Comparison of ENCODE assay signal across 9 cellular contexts in the genomic region with DNA sequence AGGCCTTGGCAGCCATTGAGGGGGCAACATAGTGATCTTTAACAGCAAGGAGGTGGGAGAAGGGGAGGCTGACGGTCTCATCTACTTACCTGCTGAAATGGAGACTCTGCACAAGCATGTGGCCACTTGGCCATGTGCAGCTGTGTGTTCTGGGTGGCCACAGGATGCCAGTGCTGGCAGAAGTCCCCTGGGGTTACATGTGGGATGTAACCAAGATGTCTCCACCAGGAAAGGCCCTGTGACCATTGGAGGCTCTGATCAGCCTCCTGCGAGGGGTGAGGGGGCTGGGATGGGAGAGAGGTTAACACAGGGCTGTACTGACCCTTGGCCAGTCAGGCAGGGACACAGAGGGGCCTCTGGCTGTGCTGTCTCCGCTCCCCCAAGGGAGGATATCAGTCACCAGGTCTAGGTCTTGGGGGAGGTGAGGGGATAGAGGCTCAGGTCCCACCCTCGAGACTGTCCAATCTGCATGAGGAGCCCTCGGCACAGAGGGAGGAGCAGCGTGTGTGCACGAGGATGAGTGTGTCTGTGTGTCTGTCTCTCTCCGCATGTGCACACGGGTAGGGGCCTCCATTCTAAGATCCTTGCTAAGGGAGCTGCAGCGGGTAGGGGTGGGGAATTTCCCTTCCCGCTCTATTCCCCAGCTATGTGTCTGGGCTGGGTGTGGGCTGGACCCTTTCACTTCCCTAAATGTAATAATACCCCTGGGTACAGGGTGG. TPM values are rescaled to one million over a fixed set of nuclear protein-coding genes. Genes with fewer than 3 reads are reported as not detected.
DNase-seq lines count a peak whose midpoint lies in the region; ATAC-seq, FAIRE-seq and TF ChIP-seq lines count a peak whose summit lies in the region.
"Had no signal": no experiment of that assay in that cellular context is flagged by ENCODE, and none has a peak within 500 bp of the region (broad histone marks: within the 10 kb centered on the region; RNA-seq: fewer than 3 reads in every experiment).

No MANE protein-coding gene starts in this region.

- peak; percentile 82 for ATAC-seq in GM18873 (IDR thresholded peaks at IDR 0.05; ENCODE audit: low FRiP score, unreplicated experiment)
- peak; percentile 94 for ATAC-seq in HG02610 (IDR thresholded peaks at IDR 0.05; ENCODE audit: unreplicated experiment)
- no peak for ATAC-seq in omental fat pad (ENCODE audit: low FRiP score)

- DNase-seq in MM.1S (no peak), foreskin fibroblast (no peak), D721Med (ENCODE audit: insufficient read length, low spot score) (no peak), AML-193 (lab: John Stamatoyannopoulos, UW) (no peak), omental fat pad (ENCODE audit: low spot score) (no peak)

- no peak overlapping the region for H2AFZ ChIP-seq in MM.1S (ENCODE audit: low read length)

- no peaks in the 10 kb centered on the region for H3K27me3 ChIP-seq in MM.1S (replicated peaks; ENCODE audit: insufficient read depth, low read length)
- H3K27me3 ChIP-seq in neutrophil, result no peaks in the 10 kb centered on the region
- H3K27me3 ChIP-seq: SJSA1 had no signal

- H3K9ac ChIP-seq in MM.1S (ENCODE audit: low read length), result no peak overlapping the region

- H3K4me3 ChIP-seq in MM.1S (ENCODE audit: low read length) (no peak overlapping the region), neutrophil (ENCODE audit: low read depth in 1 of 2, low read length in 1 of 2) (no peak overlapping the region), foreskin fibroblast (ENCODE audit: low read depth in 1 of 2, low read length in 2 of 2) (no peak overlapping the region)
- H3K4me3 ChIP-seq: SJSA1 had no signal

- no peaks in the 10 kb centered on the region for H3K9me3 ChIP-seq in MM.1S (replicated peaks; ENCODE audit: insufficient read depth, low read length)
- H3K9me3 ChIP-seq in neutrophil, result no peaks in the 10 kb centered on the region
- H3K9me3 ChIP-seq: SJSA1 had no signal

- H3K36me3 ChIP-seq in MM.1S (replicated peaks; ENCODE audit: insufficient read depth, low read length) (no peaks in the 10 kb centered on the region), neutrophil (peaks cover 86% of the 10 kb centered on the region)

- TF ChIP-seq CTCF in MM.1S (IDR thresholded peaks at IDR 0.05; ENCODE audit: low read length) (no peak), neutrophil (IDR thresholded peaks at IDR 0.05) (no peak), foreskin fibroblast (IDR thresholded peaks at IDR 0.05; ENCODE audit: low read depth, low read length) (no peak), D721Med (IDR thresholded peaks at IDR 0.05; ENCODE audit: insufficient read depth, missing control alignments) (no peak), omental fat pad (IDR thresholded peaks at IDR 0.05) (no peak)

- H4K20me1 ChIP-seq in MM.1S (ENCODE audit: insufficient read depth, low read length), result no peaks in the 10 kb centered on the region

- H3K4me2 ChIP-seq in MM.1S (ENCODE audit: low read depth, low read length), result peak overlapping the region; percentile 32; the same call in 1 of the 2 replicates

- H3K27ac ChIP-seq in MM.1S (ENCODE audit: low read length) (no peak overlapping the region), neutrophil (peak overlapping the region; percentile 60)
- H3K27ac ChIP-seq: SJSA1 had no signal

- FAIRE-seq in D721Med (lab: Jason Lieb, UNC), result no peak

- H3K79me2 ChIP-seq in MM.1S (ENCODE audit: low read length), result peaks cover 12% of the 10 kb centered on the region

- no peaks in the 10 kb centered on the region for H3K9me2 ChIP-seq in MM.1S (replicated peaks; ENCODE audit: insufficient read depth, low read length)

- no peaks in the 10 kb centered on the region for H3F3A ChIP-seq in MM.1S (ENCODE audit: insufficient read depth, low read length)

- H3K4me1 ChIP-seq in MM.1S (ENCODE audit: low read length) (peaks cover 12% of the 10 kb centered on the region), neutrophil (ENCODE audit: control insufficient read depth in 1 of 2, insufficient read depth in 1 of 2, low read depth in 1 of 2, low read length in 1 of 2) (peaks cover 21 to 26% of the 10 kb centered on the region in 2 experiments)
- H3K4me1 ChIP-seq: SJSA1 had no signal

RNA-seq across cellular contexts. Expression of gene PRKCD, which starts 19.5 kb away (rescaled TPM):
- 10 to 100 TPM; 21.5 to 39.9 (median 30.3) TPM for total RNA-seq in omental fat pad

RNA-seq across cellular contexts. Expression of gene RFT1, which starts 50.2 kb away (rescaled TPM):
- total RNA-seq in omental fat pad, result 10 to 100 TPM in 2 of 4 donors, 1 to 10 TPM in 2; 9.1 to 14.0 (median 10.5) TPM
